ENCODE assay signal across 8 cellular contexts in the genomic region with DNA sequence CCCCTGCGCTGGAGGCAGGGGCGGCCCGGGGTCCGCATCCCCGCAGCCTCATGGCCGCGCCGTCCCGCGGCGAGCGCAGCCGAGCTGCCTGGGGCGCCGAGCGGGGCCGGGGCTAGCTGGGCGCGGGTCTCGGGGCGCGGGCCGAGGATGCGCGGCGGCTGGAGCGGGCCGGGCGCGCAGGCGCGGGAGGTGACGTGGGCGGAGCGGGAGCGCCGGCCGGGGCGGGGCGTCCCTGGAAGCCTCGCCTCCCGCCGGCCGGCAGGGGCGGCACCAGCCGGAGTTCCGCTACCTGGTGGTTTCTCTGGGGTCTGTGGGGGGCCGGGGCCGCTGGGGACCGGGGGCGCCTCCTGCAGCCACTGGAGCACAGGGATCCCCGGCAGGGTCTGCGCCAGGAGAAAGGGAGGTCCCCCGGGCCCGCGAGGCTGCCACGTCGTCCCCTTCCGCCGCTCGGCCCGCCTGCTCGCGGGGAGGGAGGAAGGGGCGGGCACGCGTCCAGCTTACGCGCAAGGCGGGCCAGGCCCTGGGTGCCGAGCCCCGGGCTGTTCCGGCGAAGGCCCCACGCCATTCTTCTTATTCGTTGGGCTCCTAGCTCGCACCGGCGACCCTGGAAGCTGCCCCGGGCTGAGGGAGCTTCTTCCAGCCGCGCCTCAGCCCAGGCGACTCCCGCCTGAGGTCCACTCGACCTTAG. TPM values are rescaled to one million over a fixed set of nuclear protein-coding genes. Genes with fewer than 3 reads are reported as not detected.
DNase-seq lines count a peak whose midpoint lies in the region; ATAC-seq and TF ChIP-seq lines count a peak whose summit lies in the region.

Gene LPCAT1, minus strand, starts transcription at position 168 of the 688 bp plus-strand sequence. Its CDS starts 116 bp downstream, at position 52.

- H3K4me1 ChIP-seq in Peyer's patch (peaks cover 0 to 28% (median 18%) of the 10 kb centered on the region in 4 donors), fibroblast of lung (ENCODE audit: control insufficient read depth, extremely low read depth, insufficient read depth, low read length) (peaks cover 10% of the 10 kb centered on the region)

- POLR2A ChIA-PET in naive thymus-derived CD8-positive, alpha-beta T cell (lab: Charles Lee) = interaction anchor here (1.0 to 1.9 kb wide), 9 partner anchors 9 to 277 kb away, joined by 3 to 16 read pairs (median 5); partner anchors contain the start of gene NDUFS6

- peak in 4 of 6 experiments; percentile 26 to 35 (median 30) for TF ChIP-seq CTCF in Peyer's patch (IDR thresholded peaks at IDR 0.05)
- TF ChIP-seq CTCF in fibroblast of lung (conservative IDR thresholded peaks at IDR 0.05 in 1 of 2, IDR thresholded peaks at IDR 0.05 in 1 of 2; ENCODE audit: low read depth in 1 of 2, low read length in 2 of 2) = no peak

- H3K36me3 ChIP-seq in Peyer's patch = peaks cover 0 to 8% (median 0%) of the 10 kb centered on the region in 3 donors
- H3K36me3 ChIP-seq in fibroblast of lung (ENCODE audit: control insufficient read depth, insufficient read depth, low read length) = peaks cover 7% of the 10 kb centered on the region

- H3K27ac ChIP-seq in Peyer's patch (peak within 1 kb of the TSS; percentile 86 to 93 (median 92)), fibroblast of lung (ENCODE audit: insufficient read depth, low read length) (peak within 1 kb of the TSS; percentile 81)

- peak; percentile 30 to 36 for TF ChIP-seq POLR2A in Peyer's patch (IDR thresholded peaks at IDR 0.05)

- peak within 1 kb of the TSS; percentile 76 to 93 (median 84) for H3K4me3 Mint-ChIP-seq in naive thymus-derived CD8-positive, alpha-beta T cell

- peaks cover 4% of the 10 kb centered on the region for H4K20me1 ChIP-seq in fibroblast of lung (ENCODE audit: control insufficient read depth, extremely low read depth, insufficient read depth, low read length)

- H3K4me3 ChIP-seq in Peyer's patch = peak within 1 kb of the TSS; percentile 69 to 99 (median 92)
- H3K4me3 ChIP-seq in fibroblast of lung (replicated peaks in 1 of 4; ENCODE audit: control extremely low read depth in 1 of 4, insufficient read depth in 1 of 4, low read depth in 3 of 4, low read length in 4 of 4) = peak within 1 kb of the TSS; percentile 72 to 86 (median 81)

- H3K4me2 ChIP-seq in fibroblast of lung (ENCODE audit: extremely low read depth, insufficient read depth, low read length) = peak within 1 kb of the TSS; percentile 85

- H3K27me3 Mint-ChIP-seq in naive thymus-derived CD8-positive, alpha-beta T cell = no peaks in the 10 kb centered on the region

- no peaks in the 10 kb centered on the region for H3K9me3 Mint-ChIP-seq in naive thymus-derived CD8-positive, alpha-beta T cell

- H3K27me3 ChIP-seq in Peyer's patch (no peaks in the 10 kb centered on the region), fibroblast of lung (ENCODE audit: control insufficient read depth, insufficient read depth, low read length) (no peaks in the 10 kb centered on the region)

- DNase-seq in DMS153 (lab: John Stamatoyannopoulos, UW) (peak; percentile 13), HuH-7.5 (ENCODE audit: low spot score) (peak; percentile 77), Peyer's patch (peak; percentile 72 to 89 (median 89)), fibroblast of lung (ENCODE audit: low read depth in 2 of 2) (peak; percentile 63 to 68)
- peak; percentile 46 to 65 for DNase-seq in activated T-helper 1 cell treated with anti-CD3 and anti-CD28 coated beads, Interleukin-2, amount 50 U/mL, for 16 hours (ENCODE audit: low read depth in 1 of 2, low spot score in 1 of 2)
- peak; percentile 44 to 84 (median 76) for DNase-seq in naive thymus-derived CD8-positive, alpha-beta T cell
- DNase-seq in stimulated activated naive CD4-positive, alpha-beta T cell (lab: John Stamatoyannopoulos, UW) = peak; percentile 32 to 77 (median 64)

- H3K4me1 Mint-ChIP-seq in naive thymus-derived CD8-positive, alpha-beta T cell = peaks cover 9 to 43% (median 21%) of the 10 kb centered on the region in 4 donors

- peaks cover 0 to 12% (median 0%) of the 10 kb centered on the region in 3 donors for H3K36me3 Mint-ChIP-seq in naive thymus-derived CD8-positive, alpha-beta T cell

- H3K9me3 ChIP-seq in Peyer's patch = no peaks in the 10 kb centered on the region
- no peaks in the 10 kb centered on the region for H3K9me3 ChIP-seq in fibroblast of lung (ENCODE audit: control insufficient read depth, insufficient read depth, low read depth, low read length)

- peak within 1 kb of the TSS; percentile 2 for H2AFZ ChIP-seq in fibroblast of lung (ENCODE audit: low read length)

- peak; percentile 78 for ATAC-seq in GM21528 (IDR thresholded peaks at IDR 0.05; ENCODE audit: low FRiP score, unreplicated experiment)
- ATAC-seq in naive thymus-derived CD8-positive, alpha-beta T cell = peak; percentile 85 to 87

- peaks cover 40% of the 10 kb centered on the region for H3K79me2 ChIP-seq in fibroblast of lung (ENCODE audit: control insufficient read depth, insufficient read depth, low read length)

- peak within 1 kb of the TSS; percentile 82 for H3K9ac ChIP-seq in fibroblast of lung (ENCODE audit: insufficient read depth, low read length)

- H3K27ac Mint-ChIP-seq in naive thymus-derived CD8-positive, alpha-beta T cell = peak within 1 kb of the TSS in 9 of 10 donors; percentile 4 to 96 (median 74)

RNA-seq across cellular contexts. Expression of gene LPCAT1, which starts in this region (rescaled TPM):
- total RNA-seq in Peyer's patch (10 to 100 TPM in 3 of 4 donors, 1 to 10 TPM in 1; 8.8 to 59.4 (median 28.5) TPM), fibroblast of lung (62.1 and 65.2 TPM in 2 replicates)
- 50.8 and 90.7 TPM in 2 replicates for polyA plus RNA-seq in fibroblast of lung
- 31.1 and 50.1 TPM in 2 replicates for polyA plus RNA-seq in fibroblast of lung (2012)
- polyA minus RNA-seq in fibroblast of lung (ENCODE audit: low replicate concordance) = 15.9 and 36.0 TPM in 2 replicates
- total RNA-seq in naive thymus-derived CD8-positive, alpha-beta T cell = 10 to 100 TPM; 40.3 to 46.1 TPM
- polyA plus RNA-seq in naive thymus-derived CD8-positive, alpha-beta T cell = 10 to 100 TPM; 18.6 to 46.3 (median 20.9) TPM

Comparison
In these comparisons a context has a peak if more than half of its experiments do, and no peak if none do; other contexts are left out.
1. Peak in every context shown above with its lines: DNase-seq, ATAC-seq, H3K4me3 ChIP-seq and H3K27ac ChIP-seq.
2. DNase-seq: peak in every context shown above with its lines; median percentile 89 in Peyer's patch; 77 in HuH-7.5; 76 in naive thymus-derived CD8-positive, alpha-beta T cell; 66 in fibroblast of lung; 64 in stimulated activated naive CD4-positive, alpha-beta T cell; 56 in activated T-helper 1 cell treated with anti-CD3 and anti-CD28 coated beads, Interleukin-2, amount 50 U/mL, for 16 hours; 13 in DMS153.
3. CTCF ChIP-seq: peak in Peyer's patch (4 of 6); none in fibroblast of lung (0 of 2).